Comparison of ENCODE assay signal across 9 cellular contexts in genomic region chr20:51460569-51461265, GRCh38.
A peak's percentile ranks its signal among the peaks of the same experiment; 100 is the strongest.
DNase-seq lines count a peak whose midpoint lies in the region; ATAC-seq lines count a peak whose summit lies in the region.
"Had no signal": no experiment of that assay in that cellular context is flagged by ENCODE, and none has a peak within 500 bp of the region (broad histone marks: within the 10 kb centered on the region; RNA-seq: fewer than 3 reads in every experiment).

No MANE protein-coding gene starts in this region.

- no peaks in the 10 kb centered on the region for H3K9me3 ChIP-seq in BLaER1 treated with 17β-estradiol and CSF1 and Interleukin-3, amounts not matched to agents 10 nM and 100 nM (replicated peaks in 1 of 11)

- peaks cover 0 to 31% (median 0%) of the 10 kb centered on the region in 11 experiments; a peak in 9 of 22 replicates for H3K36me3 ChIP-seq in BLaER1 treated with 17β-estradiol and CSF1 and Interleukin-3, amounts not matched to agents 10 nM and 100 nM

- H3K4me3 ChIP-seq in BLaER1 treated with 17β-estradiol and CSF1 and Interleukin-3, amounts not matched to agents 10 nM and 100 nM, result no peak overlapping the region
- H3K4me3 ChIP-seq: K562 had no signal

- H4K20me1 ChIP-seq in BLaER1 treated with 17β-estradiol and CSF1 and Interleukin-3, amounts not matched to agents 10 nM and 100 nM, result peaks cover 0 to 11% (median 0%) of the 10 kb centered on the region in 11 experiments; a peak in 5 of 22 replicates

- peak overlapping the region in 9 of 11 experiments; percentile 4 to 46 (median 13); a peak in 7 of 22 replicates for H3K4me2 ChIP-seq in BLaER1 treated with 17β-estradiol and CSF1 and Interleukin-3, amounts not matched to agents 10 nM and 100 nM

- peak; percentile 72 for ATAC-seq in HG02970 (IDR thresholded peaks at IDR 0.05; ENCODE audit: low FRiP score, unreplicated experiment)
- ATAC-seq: K562 had no signal

- H3K27ac ChIP-seq in BLaER1 treated with 17β-estradiol and CSF1 and Interleukin-3, amounts not matched to agents 10 nM and 100 nM, result no peak overlapping the region

- DNase-seq in GM19238 (ENCODE audit: insufficient read length, low spot score) (peak; percentile 77), NOMO-1 treated with dmso at 0.1 percent for 144 hours (lab: John Stamatoyannopoulos, UW; ENCODE audit: unreplicated experiment) (peak; percentile 97), NCI-H1048 (lab: John Stamatoyannopoulos, UW) (no peak), kidney tubule cell (ENCODE audit: low spot score) (no peak), NCI-H146 treated with DMSO at 0.1 percent for 48 hours (lab: John Stamatoyannopoulos, UW; ENCODE audit: unreplicated experiment) (no peak)
- DNase-seq in activated CD8-positive, alpha-beta memory T cell treated with anti-CD3 and anti-CD28 coated beads, Interleukin-2, amount 50 U/mL, for 4 hours, result no peak

- H3K27me3 ChIP-seq in BLaER1 treated with 17β-estradiol and CSF1 and Interleukin-3, amounts not matched to agents 10 nM and 100 nM, result no peaks in the 10 kb centered on the region

- H3K9ac ChIP-seq in BLaER1 treated with 17β-estradiol and CSF1 and Interleukin-3, amounts not matched to agents 10 nM and 100 nM, result no peak overlapping the region

- H3K4me1 ChIP-seq in BLaER1 treated with 17β-estradiol and CSF1 and Interleukin-3, amounts not matched to agents 10 nM and 100 nM, result peaks cover 19 to 41% (median 39%) of the 10 kb centered on the region in 10 experiments

Comparison
In these comparisons a context has a peak if more than half of its experiments do, and no peak if none do; other contexts are left out.
1. DNase-seq: peak in GM19238 (single experiment) and NOMO-1 treated with dmso at 0.1 percent for 144 hours (single experiment); none in NCI-H1048 (single experiment), kidney tubule cell (single experiment), activated CD8-positive, alpha-beta memory T cell treated with anti-CD3 and anti-CD28 coated beads, Interleukin-2, amount 50 U/mL, for 4 hours (single experiment) and NCI-H146 treated with DMSO at 0.1 percent for 48 hours (single experiment).